ENCODE assay signal across 16 cellular contexts in the genomic region with DNA sequence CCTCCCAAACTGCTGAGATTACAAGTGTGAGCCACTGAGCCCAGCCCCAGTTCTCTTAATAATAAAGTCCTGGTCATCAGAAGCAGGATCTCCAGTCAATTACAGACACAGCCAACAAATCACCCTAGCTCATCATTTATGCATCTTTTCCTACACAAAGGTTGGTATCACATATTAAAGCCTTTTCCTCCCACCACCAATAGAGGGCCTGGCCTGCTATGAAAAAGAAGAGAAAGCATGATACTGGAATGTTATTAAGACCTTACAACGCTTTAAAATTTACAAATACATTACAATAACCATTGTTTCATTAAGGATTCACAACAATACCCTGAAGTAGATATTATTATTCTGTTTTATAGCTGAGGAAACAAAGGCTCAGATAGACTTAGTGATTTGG. TPM values are rescaled to one million over a fixed set of nuclear protein-coding genes. Genes with fewer than 3 reads are reported as not detected.
DNase-seq lines count a peak whose midpoint lies in the region; ATAC-seq and TF ChIP-seq lines count a peak whose summit lies in the region.
"Had no signal": no experiment of that assay in that cellular context is flagged by ENCODE, and none has a peak within 500 bp of the region (broad histone marks: within the 10 kb centered on the region; RNA-seq: fewer than 3 reads in every experiment).

No MANE protein-coding gene starts in this region.

- no peaks in the 10 kb centered on the region for H3K9me3 Mint-ChIP-seq in endothelial cell (ENCODE audit: unreplicated experiment)
- H3K9me3 Mint-ChIP-seq: memory B cell had no signal

- H3K4me1 Mint-ChIP-seq in endothelial cell (ENCODE audit: unreplicated experiment): peaks cover 6% of the 10 kb centered on the region
- H3K4me1 Mint-ChIP-seq: memory B cell had no signal

- H3K4me1 ChIP-seq in effector memory CD4-positive, alpha-beta T cell (ENCODE audit: control insufficient read depth, insufficient read depth, low read length, poor library complexity, severe bottlenecking): no peaks in the 10 kb centered on the region

- no peak overlapping the region for H3K4me3 ChIP-seq in retinal pigment epithelial cell (ENCODE audit: low read length)
- H3K4me3 ChIP-seq in effector memory CD4-positive, alpha-beta T cell (ENCODE audit: insufficient read depth, low read depth, low read length, poor library complexity, severe bottlenecking): no peak overlapping the region
- H3K4me3 ChIP-seq: skin epidermis had no signal

- H3K27ac Mint-ChIP-seq in endothelial cell (ENCODE audit: unreplicated experiment): no peak overlapping the region
- H3K27ac Mint-ChIP-seq: memory B cell had no signal

- no peak overlapping the region for H3K4me3 Mint-ChIP-seq in endothelial cell (ENCODE audit: unreplicated experiment)
- H3K4me3 Mint-ChIP-seq: brain, memory B cell had no signal

- peak; percentile 37 for TF ChIP-seq CTCF in endothelial cell (IDR thresholded peaks at IDR 0.05; ENCODE audit: unreplicated experiment)
- peak; percentile 65 for TF ChIP-seq CTCF in retinal pigment epithelial cell (conservative IDR thresholded peaks at IDR 0.05; ENCODE audit: low read depth, low read length)

- H3K36me3 Mint-ChIP-seq in endothelial cell (ENCODE audit: low read depth, unreplicated experiment): no peaks in the 10 kb centered on the region
- H3K36me3 Mint-ChIP-seq: memory B cell had no signal

- intact Hi-C loops in left cardiac atrium (cut with DNase I): no loop called here

- H3K27ac ChIP-seq in effector memory CD4-positive, alpha-beta T cell (ENCODE audit: insufficient read depth, low read length, poor library complexity, severe bottlenecking): no peak overlapping the region
- H3K27ac ChIP-seq: skin epidermis had no signal

- no peaks in the 10 kb centered on the region for H3K9me3 ChIP-seq in effector memory CD4-positive, alpha-beta T cell (ENCODE audit: control insufficient read depth, low read length)

- no peaks in the 10 kb centered on the region for H3K36me3 ChIP-seq in effector memory CD4-positive, alpha-beta T cell (ENCODE audit: control insufficient read depth, insufficient read depth, low read length)

- no peaks in the 10 kb centered on the region for H3K27me3 Mint-ChIP-seq in endothelial cell (ENCODE audit: unreplicated experiment)

- peak; percentile 42 for DNase-seq in DMS53 (lab: John Stamatoyannopoulos, UW)
- no peak for DNase-seq in DMS53 treated with DMSO at 0.1 percent for 48 hours (lab: John Stamatoyannopoulos, UW; ENCODE audit: unreplicated experiment)
- peak; percentile 48 for DNase-seq in NCI-H69 (lab: John Stamatoyannopoulos, UW)
- no peak for DNase-seq in endothelial cell (ENCODE audit: low spot score)
- DNase-seq in retinal pigment epithelial cell (ENCODE audit: low read depth): no peak
- DNase-seq in effector memory CD4-positive, alpha-beta T cell: no peak
- no peak for DNase-seq in left cardiac atrium
- DNase-seq: activated CD8-positive, alpha-beta memory T cell treated with anti-CD3 and anti-CD28 coated beads, Interleukin-2, amount 50 U/mL, for 48 hours; IMR-90; NCI-H748 treated with DMSO at 0.1 percent for 48 hours; stimulated activated CD8-positive, alpha-beta memory T cell treated with anti-CD3 and anti-CD28 coated beads, Interleukin-4, amount 100 ng/mL, for 48 hours; T1000 had no signal

- peaks cover 8% of the 10 kb centered on the region for H3K27me3 ChIP-seq in effector memory CD4-positive, alpha-beta T cell (replicated peaks; ENCODE audit: control insufficient read depth, insufficient read depth, low read length, poor library complexity, severe bottlenecking)

- no peak for ATAC-seq in GM21515 (IDR thresholded peaks at IDR 0.05; ENCODE audit: unreplicated experiment)
- ATAC-seq in left cardiac atrium: no peak

RNA-seq across cellular contexts. Expression of a gene that starts 25.9 kb away (rescaled TPM):
- total RNA-seq in endothelial cell (ENCODE audit: unreplicated experiment): 26.3 TPM
- total RNA-seq in left cardiac atrium: not detected
- total RNA-seq: IMR-90 had no signal

Comparison
In these comparisons a context has a peak if more than half of its experiments do, and no peak if none do; other contexts are left out.
1. DNase-seq: peak in DMS53 (single experiment) and NCI-H69 (single experiment); none in DMS53 treated with DMSO at 0.1 percent for 48 hours (single experiment), endothelial cell (single experiment), retinal pigment epithelial cell (single experiment), effector memory CD4-positive, alpha-beta T cell (0 of 3) and left cardiac atrium (single experiment).
2. RNA of a gene that starts 25.9 kb away (total RNA-seq): 26.3 TPM in endothelial cell (single experiment); not detected in left cardiac atrium; every median in the first group is over 10 times any median in the second.